Comparison of ENCODE assay signal across 9 cellular contexts in the genomic region with DNA sequence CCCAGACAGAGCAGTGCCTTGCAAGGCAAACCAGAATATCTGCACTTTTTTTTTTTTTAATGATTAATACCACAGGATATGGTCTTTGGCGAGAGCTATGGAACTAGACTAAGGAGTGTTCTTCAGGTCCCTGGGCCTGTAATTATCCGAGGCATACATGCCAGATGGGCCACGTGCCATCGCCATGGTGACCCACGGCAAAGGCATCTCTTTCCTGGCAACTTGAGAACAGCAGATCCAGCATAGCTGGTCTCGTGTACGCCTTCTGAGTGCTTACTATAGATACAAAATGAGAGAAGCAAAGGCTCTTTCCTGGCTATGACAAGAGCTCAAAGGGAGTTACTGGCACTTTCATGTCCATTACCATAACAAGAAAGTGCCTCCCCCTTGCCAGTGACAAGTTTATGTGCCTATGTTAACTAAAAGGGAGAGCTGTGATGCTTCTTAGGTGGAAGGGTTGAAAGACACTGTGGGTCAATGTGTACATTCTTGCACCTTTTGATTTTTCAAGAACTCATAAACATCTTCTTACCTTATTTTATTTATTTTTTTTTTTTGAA. TPM values are rescaled to one million over a fixed set of nuclear protein-coding genes. Genes with fewer than 3 reads are reported as not detected.
DNase-seq lines count a peak whose midpoint lies in the region; ATAC-seq and TF ChIP-seq lines count a peak whose summit lies in the region.
"Had no signal": no experiment of that assay in that cellular context is flagged by ENCODE, and none has a peak within 500 bp of the region (broad histone marks: within the 10 kb centered on the region; RNA-seq: fewer than 3 reads in every experiment).

No MANE protein-coding gene starts in this region.

- H3K79me2 ChIP-seq in GM23338 (replicated peaks; ENCODE audit: insufficient read depth): no peaks in the 10 kb centered on the region

- H3K27ac ChIP-seq in GM23338 (ENCODE audit: low read depth) (no peak overlapping the region), WERI-Rb-1 (no peak overlapping the region), heart left ventricle (peak overlapping the region in 11 of 12 donors; percentile 53 to 89 (median 67))
- H3K27ac ChIP-seq: pancreas had no signal

- H4K20me1 ChIP-seq in GM23338 (replicated peaks; ENCODE audit: insufficient read depth): no peaks in the 10 kb centered on the region

- ATAC-seq in GM23338: peak; percentile 50
- peak; percentile 75 to 92 (median 81) for ATAC-seq in heart left ventricle
- no peak for ATAC-seq in GM21447 (IDR thresholded peaks at IDR 0.05; ENCODE audit: unreplicated experiment)

- no peaks in the 10 kb centered on the region; the same call in 2 of the 3 replicates for H3K9me3 Mint-ChIP-seq in GM23338

- H3K36me3 ChIP-seq in GM23338 (ENCODE audit: insufficient read depth): no peaks in the 10 kb centered on the region
- H3K36me3 ChIP-seq in WERI-Rb-1: no peaks in the 10 kb centered on the region
- no peaks in the 10 kb centered on the region for H3K36me3 ChIP-seq in heart left ventricle
- H3K36me3 ChIP-seq: pancreas had no signal

- H3K9me2 ChIP-seq in GM23338 (ENCODE audit: insufficient read depth): no peaks in the 10 kb centered on the region; the same call in 1 of the 2 replicates

- peak; percentile 29 for DNase-seq in GM23338 (ENCODE audit: low spot score)
- DNase-seq in WERI-Rb-1: peak; percentile 19
- DNase-seq in heart left ventricle: peak; percentile 44 to 78 (median 68)
- peak; percentile 56 for DNase-seq in retinal pigment epithelial cell (ENCODE audit: low read depth)
- no peak for DNase-seq in stimulated activated CD4-positive, alpha-beta T cell treated with anti-CD3 and anti-CD28 coated beads, Interleukin-12 subunit alpha, Interleukin-12 subunit beta, amount 100 ng/mL, for 4 hours
- no peak for DNase-seq in pons (ENCODE audit: low spot score)
- no peak for DNase-seq in DMS79 treated with DMSO at 0.1 percent for 48 hours (lab: John Stamatoyannopoulos, UW)

- TF ChIP-seq CTCF in GM23338 (conservative IDR thresholded peaks at IDR 0.05; ENCODE audit: low read depth in 2 of 2): no peak
- no peak for TF ChIP-seq CTCF in WERI-Rb-1 (IDR thresholded peaks at IDR 0.05; ENCODE audit: low read depth, low read length)
- no peak for TF ChIP-seq CTCF in heart left ventricle (IDR thresholded peaks at IDR 0.05)
- TF ChIP-seq CTCF in retinal pigment epithelial cell (conservative IDR thresholded peaks at IDR 0.05; ENCODE audit: low read depth, low read length): no peak

- TF ChIP-seq POLR2A in heart left ventricle (IDR thresholded peaks at IDR 0.05): no peak

- no peak overlapping the region for H2AFZ ChIP-seq in GM23338

- intact Hi-C loops in heart left ventricle (cut with DNase I): loop anchor here in 1 of 10 donors (10.0 kb wide), 1 partner anchor 62 kb away; no protein-coding TSS in a partner anchor

- 44 to 60% (median 52%) methylated on average over 7 of the region's 7 CpGs for WGBS in heart left ventricle, 4 donors

- no peaks in the 10 kb centered on the region for H3K9me3 ChIP-seq in WERI-Rb-1 (ENCODE audit: severe bottlenecking)
- no peaks in the 10 kb centered on the region for H3K9me3 ChIP-seq in heart left ventricle
- H3K9me3 ChIP-seq: pancreas had no signal

- H3K36me3 Mint-ChIP-seq in GM23338 (ENCODE audit: low read depth): no peaks in the 10 kb centered on the region

- H3K4me3 ChIP-seq in GM23338: no peak overlapping the region
- H3K4me3 ChIP-seq in WERI-Rb-1 (ENCODE audit: low read depth, low read length): no peak overlapping the region
- H3K4me3 ChIP-seq in heart left ventricle: peak overlapping the region in 7 of 12 donors; percentile 35 to 47 (median 40)
- H3K4me3 ChIP-seq in retinal pigment epithelial cell (ENCODE audit: low read length): no peak overlapping the region
- H3K4me3 ChIP-seq: pancreas had no signal

- H3K27me3 ChIP-seq in GM23338 (ENCODE audit: insufficient read depth): no peaks in the 10 kb centered on the region
- H3K27me3 ChIP-seq in WERI-Rb-1 (ENCODE audit: insufficient read depth, low read depth, severe bottlenecking): no peaks in the 10 kb centered on the region
- H3K27me3 ChIP-seq in heart left ventricle: no peaks in the 10 kb centered on the region

- peaks cover 11% of the 10 kb centered on the region for H3K4me1 ChIP-seq in GM23338 (ENCODE audit: insufficient read depth)
- peaks cover 0 to 2% (median 0%) of the 10 kb centered on the region in 12 donors for H3K4me1 ChIP-seq in heart left ventricle
- H3K4me1 ChIP-seq: pancreas had no signal

- H3K4me1 Mint-ChIP-seq in GM23338: peaks cover 20% of the 10 kb centered on the region

- peaks cover 6% of the 10 kb centered on the region for H3K27me3 Mint-ChIP-seq in GM23338 (ENCODE audit: insufficient read depth, low read depth, poor library complexity)

- no peak overlapping the region; the same call in 1 of the 2 replicates for H3K27ac Mint-ChIP-seq in GM23338

- H3K4me3 Mint-ChIP-seq in GM23338: no peak overlapping the region

- no peaks in the 10 kb centered on the region for H3F3A ChIP-seq in GM23338 (replicated peaks; ENCODE audit: low read depth)

- peak overlapping the region; percentile 48; the same call in 1 of the 2 replicates for H3K4me2 ChIP-seq in GM23338

TF ChIP-seq in GM23338, 12 proteins besides CTCF, POLR2A, EP300 and RAD21 (continues in another document):
- TF ChIP-seq ZNF331 (CRISPR knock-in tag; IDR thresholded peaks at IDR 0.05; ENCODE audit: low read depth) (no peak), NANOG (IDR thresholded peaks at IDR 0.05; ENCODE audit: borderline replicate concordance) (no peak), ZNF114 (CRISPR knock-in tag; IDR thresholded peaks at IDR 0.05) (no peak), EZH2phosphoT487 (IDR thresholded peaks at IDR 0.05; ENCODE audit: unreplicated experiment) (no peak), CREB1 (CRISPR knock-in tag; IDR thresholded peaks at IDR 0.05; ENCODE audit: low read depth) (no peak)
- TF ChIP-seq, protein P1, sequence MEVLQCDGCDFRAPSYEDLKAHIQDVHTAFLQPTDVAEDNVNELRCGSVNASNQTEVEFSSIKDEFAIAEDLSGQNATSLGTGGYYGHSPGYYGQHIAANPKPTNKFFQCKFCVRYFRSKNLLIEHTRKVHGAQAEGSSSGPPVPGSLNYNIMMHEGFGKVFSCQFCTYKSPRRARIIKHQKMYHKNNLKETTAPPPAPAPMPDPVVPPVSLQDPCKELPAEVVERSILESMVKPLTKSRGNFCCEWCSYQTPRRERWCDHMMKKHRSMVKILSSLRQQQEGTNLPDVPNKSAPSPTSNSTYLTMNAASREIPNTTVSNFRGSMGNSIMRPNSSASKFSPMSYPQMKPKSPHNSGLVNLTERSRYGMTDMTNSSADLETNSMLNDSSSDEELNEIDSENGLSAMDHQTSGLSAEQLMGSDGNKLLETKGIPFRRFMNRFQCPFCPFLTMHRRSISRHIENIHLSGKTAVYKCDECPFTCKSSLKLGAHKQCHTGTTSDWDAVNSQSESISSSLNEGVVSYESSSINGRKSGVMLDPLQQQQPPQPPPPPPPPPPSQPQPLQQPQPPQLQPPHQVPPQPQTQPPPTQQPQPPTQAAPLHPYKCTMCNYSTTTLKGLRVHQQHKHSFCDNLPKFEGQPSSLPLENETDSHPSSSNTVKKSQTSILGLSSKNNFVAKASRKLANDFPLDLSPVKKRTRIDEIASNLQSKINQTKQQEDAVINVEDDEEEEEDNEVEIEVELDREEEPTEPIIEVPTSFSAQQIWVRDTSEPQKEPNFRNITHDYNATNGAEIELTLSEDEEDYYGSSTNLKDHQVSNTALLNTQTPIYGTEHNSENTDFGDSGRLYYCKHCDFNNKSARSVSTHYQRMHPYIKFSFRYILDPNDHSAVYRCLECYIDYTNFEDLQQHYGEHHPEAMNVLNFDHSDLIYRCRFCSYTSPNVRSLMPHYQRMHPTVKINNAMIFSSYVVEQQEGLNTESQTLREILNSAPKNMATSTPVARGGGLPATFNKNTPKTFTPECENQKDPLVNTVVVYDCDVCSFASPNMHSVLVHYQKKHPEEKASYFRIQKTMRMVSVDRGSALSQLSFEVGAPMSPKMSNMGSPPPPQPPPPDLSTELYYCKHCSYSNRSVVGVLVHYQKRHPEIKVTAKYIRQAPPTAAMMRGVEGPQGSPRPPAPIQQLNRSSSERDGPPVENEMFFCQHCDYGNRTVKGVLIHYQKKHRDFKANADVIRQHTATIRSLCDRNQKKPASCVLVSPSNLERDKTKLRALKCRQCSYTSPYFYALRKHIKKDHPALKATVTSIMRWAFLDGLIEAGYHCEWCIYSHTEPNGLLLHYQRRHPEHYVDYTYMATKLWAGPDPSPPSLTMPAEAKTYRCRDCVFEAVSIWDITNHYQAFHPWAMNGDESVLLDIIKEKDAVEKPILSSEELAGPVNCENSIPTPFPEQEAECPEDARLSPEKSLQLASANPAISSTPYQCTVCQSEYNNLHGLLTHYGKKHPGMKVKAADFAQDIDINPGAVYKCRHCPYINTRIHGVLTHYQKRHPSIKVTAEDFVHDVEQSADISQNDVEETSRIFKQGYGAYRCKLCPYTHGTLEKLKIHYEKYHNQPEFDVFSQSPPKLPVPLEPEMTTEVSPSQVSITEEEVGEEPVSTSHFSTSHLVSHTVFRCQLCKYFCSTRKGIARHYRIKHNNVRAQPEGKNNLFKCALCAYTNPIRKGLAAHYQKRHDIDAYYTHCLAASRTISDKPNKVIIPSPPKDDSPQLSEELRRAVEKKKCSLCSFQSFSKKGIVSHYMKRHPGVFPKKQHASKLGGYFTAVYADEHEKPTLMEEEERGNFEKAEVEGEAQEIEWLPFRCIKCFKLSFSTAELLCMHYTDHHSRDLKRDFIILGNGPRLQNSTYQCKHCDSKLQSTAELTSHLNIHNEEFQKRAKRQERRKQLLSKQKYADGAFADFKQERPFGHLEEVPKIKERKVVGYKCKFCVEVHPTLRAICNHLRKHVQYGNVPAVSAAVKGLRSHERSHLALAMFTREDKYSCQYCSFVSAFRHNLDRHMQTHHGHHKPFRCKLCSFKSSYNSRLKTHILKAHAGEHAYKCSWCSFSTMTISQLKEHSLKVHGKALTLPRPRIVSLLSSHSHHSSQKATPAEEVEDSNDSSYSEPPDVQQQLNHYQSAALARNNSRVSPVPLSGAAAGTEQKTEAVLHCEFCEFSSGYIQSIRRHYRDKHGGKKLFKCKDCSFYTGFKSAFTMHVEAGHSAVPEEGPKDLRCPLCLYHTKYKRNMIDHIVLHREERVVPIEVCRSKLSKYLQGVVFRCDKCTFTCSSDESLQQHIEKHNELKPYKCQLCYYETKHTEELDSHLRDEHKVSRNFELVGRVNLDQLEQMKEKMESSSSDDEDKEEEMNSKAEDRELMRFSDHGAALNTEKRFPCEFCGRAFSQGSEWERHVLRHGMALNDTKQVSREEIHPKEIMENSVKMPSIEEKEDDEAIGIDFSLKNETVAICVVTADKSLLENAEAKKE (CRISPR knock-in tag; IDR thresholded peaks at IDR 0.05): no peak

RNA-seq across cellular contexts. Expression of a gene that starts 26.0 kb away (rescaled TPM):
- 17.0 and 17.9 TPM in 2 replicates for total RNA-seq in GM23338 (2014; rRNA removed; shearing (Covaris generic))
- polyA plus RNA-seq in GM23338 (2016; fragmentation: Nextera tagmentation; extraction: Ambion mirVana) (16.1 and 23.5 TPM in 2 replicates), heart left ventricle (1 to 10 TPM in 1 of 2 donors, under 1 TPM in 1; 0.50 to 2.3 TPM)
- 10 to 100 TPM in 1 of 9 donors, 1 to 10 TPM in 8; 2.0 to 14.4 (median 6.4) TPM for total RNA-seq in heart left ventricle

Comparison
In these comparisons a context has a peak if more than half of its experiments do, and no peak if none do; other contexts are left out.
1. DNase-seq: peak in GM23338 (single experiment), WERI-Rb-1 (single experiment), heart left ventricle (5 of 5) and retinal pigment epithelial cell (single experiment); none in stimulated activated CD4-positive, alpha-beta T cell treated with anti-CD3 and anti-CD28 coated beads, Interleukin-12 subunit alpha, Interleukin-12 subunit beta, amount 100 ng/mL, for 4 hours (single experiment), pons (single experiment) and DMS79 treated with DMSO at 0.1 percent for 48 hours (single experiment).
2. H3K27ac ChIP-seq: peak in heart left ventricle (11 of 12); none in GM23338 (single experiment) and WERI-Rb-1 (single experiment).
3. H3K4me3 ChIP-seq: peak in heart left ventricle (7 of 12); none in GM23338 (single experiment), WERI-Rb-1 (single experiment) and retinal pigment epithelial cell (single experiment).